ENCODE assay signal across 28 cellular contexts in genomic region chr12:30594509-30594908, GRCh38.
"Had no signal": no experiment of that assay in that cellular context is flagged by ENCODE, and none has a peak within 500 bp of the region (broad histone marks: within the 10 kb centered on the region; RNA-seq: fewer than 3 reads in every experiment).

No MANE protein-coding gene starts in this region.

- H3K4me3 Mint-ChIP-seq: dendritic cell treated with granulocyte-macrophage colony-stimulating factor and Interleukin-4, amounts not matched to agents 40 ng/mL and 50 ng/mL, for 4 days; effector memory CD8-positive, alpha-beta T cell; endodermal cell; mesothelial cell of epicardium; naive B cell had no signal

- H3K27me3 Mint-ChIP-seq: dendritic cell treated with granulocyte-macrophage colony-stimulating factor and Interleukin-4, amounts not matched to agents 40 ng/mL and 50 ng/mL, for 4 days; effector memory CD8-positive, alpha-beta T cell; naive B cell had no signal

- H3K9me3 ChIP-seq: colonic mucosa, esophagus squamous epithelium, gastrocnemius medialis, left lung, lower lobe of right lung, mucosa of descending colon had no signal

- H3K36me3 Mint-ChIP-seq: mesothelial cell of epicardium had no signal

- H3K36me3 ChIP-seq: colonic mucosa, esophagus squamous epithelium, gastrocnemius medialis, left lung, lower lobe of right lung had no signal

- FAIRE-seq: endometrium, islet of Langerhans, keratinocyte had no signal

- H3K4me3 ChIP-seq: colonic mucosa, esophagus squamous epithelium, gastrocnemius medialis, heart right ventricle, left lung, lower lobe of right lung, mucosa of descending colon had no signal

- H3K4me1 ChIP-seq: colonic mucosa, esophagus squamous epithelium, gastrocnemius medialis, heart right ventricle, left lung, lower lobe of right lung had no signal

- H3K4me1 Mint-ChIP-seq: endodermal cell, naive B cell had no signal

- H3K27me3 ChIP-seq: colonic mucosa, esophagus squamous epithelium, gastrocnemius medialis, heart right ventricle, left lung had no signal

- ATAC-seq: effector memory CD8-positive, alpha-beta T cell; esophagus mucosa; gastrocnemius medialis; heart right ventricle; left cardiac atrium; left lung; left ventricle myocardium superior; lower lobe of right lung; mucosa of descending colon had no signal

- H3K27ac Mint-ChIP-seq: dendritic cell treated with granulocyte-macrophage colony-stimulating factor and Interleukin-4, amounts not matched to agents 40 ng/mL and 50 ng/mL, for 4 days; effector memory CD8-positive, alpha-beta T cell; endodermal cell; mesothelial cell of epicardium; naive B cell had no signal

- H3K27ac ChIP-seq: colonic mucosa, epithelial cell of prostate, esophagus squamous epithelium, gastrocnemius medialis, heart right ventricle, left lung, lower lobe of right lung had no signal

- DNase-seq: colonic mucosa; cortex of kidney; effector CD8-positive, alpha-beta T cell; effector memory CD8-positive, alpha-beta T cell; endodermal cell; erythroblast; esophagus squamous epithelium; foreskin fibroblast; foreskin melanocyte; gastrocnemius medialis; glutamatergic neuron; head of caudate nucleus; heart right ventricle; hippocampal formation; left cardiac atrium; left lung; left ventricle myocardium superior; lower lobe of right lung; mesenchymal stem cell; mucosa of descending colon; naive B cell had no signal

- H3K9me3 Mint-ChIP-seq: effector memory CD8-positive, alpha-beta T cell had no signal
